ENCODE assay signal across 22 cellular contexts in the genomic region with DNA sequence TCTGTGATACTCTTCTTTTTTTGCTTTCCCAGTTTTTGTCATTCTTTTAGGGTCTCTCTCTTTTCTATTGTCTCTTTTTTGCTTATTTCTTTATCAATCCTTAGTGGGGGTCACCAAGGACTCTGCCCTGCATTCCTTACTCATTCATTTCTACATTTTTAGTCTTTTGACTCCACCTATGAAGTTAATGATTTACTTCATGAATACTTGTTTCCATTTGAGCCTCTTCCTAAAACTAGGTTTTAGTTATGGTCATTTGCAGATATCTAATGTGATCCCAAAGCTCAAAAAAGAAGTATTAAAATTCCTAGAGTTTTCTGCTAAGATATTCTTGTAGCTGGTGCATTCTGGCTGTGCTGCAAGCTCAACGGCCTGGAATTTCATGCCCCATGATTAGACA.
"Had no signal": no experiment of that assay in that cellular context is flagged by ENCODE, and none has a peak within 500 bp of the region (broad histone marks: within the 10 kb centered on the region; RNA-seq: fewer than 3 reads in every experiment).

No MANE protein-coding gene starts in this region.

- H3K79me2 ChIP-seq: hepatocyte had no signal

- H3K4me3 ChIP-seq: colonic mucosa, gastrocnemius medialis, heart left ventricle, hepatocyte, lower lobe of right lung, pancreas, right atrium auricular region, smooth muscle cell, thoracic aorta, tibial nerve, upper lobe of left lung had no signal

- FAIRE-seq: pancreas had no signal

- H3K27ac ChIP-seq: colonic mucosa, epithelial cell of prostate, gastrocnemius medialis, heart left ventricle, hepatocyte, lower lobe of right lung, neutrophil, pancreas, right atrium auricular region, thoracic aorta, tibial nerve, upper lobe of left lung had no signal

- H3K9me3 ChIP-seq: colonic mucosa, gastrocnemius medialis, heart left ventricle, lower lobe of right lung, neutrophil, pancreas, right atrium auricular region, thoracic aorta, tibial nerve, upper lobe of left lung had no signal

- H3K36me3 ChIP-seq: colonic mucosa, gastrocnemius medialis, heart left ventricle, lower lobe of right lung, neutrophil, pancreas, right atrium auricular region, thoracic aorta, tibial nerve, upper lobe of left lung had no signal

- H3K4me1 ChIP-seq: colonic mucosa, gastrocnemius medialis, lower lobe of right lung, pancreas, right atrium auricular region, tibial nerve, upper lobe of left lung had no signal

- H3K27me3 ChIP-seq: colonic mucosa, gastrocnemius medialis, heart left ventricle, hepatocyte, neutrophil, pancreas, right atrium auricular region, tibial nerve, upper lobe of left lung had no signal

- ATAC-seq: gastrocnemius medialis, heart left ventricle, left ventricle myocardium superior, natural killer cell, pancreas, sciatic nerve had no signal

- DNase-seq: colonic mucosa; effector CD8-positive, alpha-beta T cell; endodermal cell; foreskin fibroblast; gastrocnemius medialis; heart left ventricle; left ventricle myocardium superior; lower lobe of right lung; natural killer cell; pancreas; stimulated activated CD4-positive, alpha-beta T cell treated with anti-CD3 and anti-CD28 coated beads, Interleukin-12 subunit alpha, Interleukin-12 subunit beta, amount 100 ng/mL, for 4 hours; stimulated activated CD4-positive, alpha-beta T cell treated with anti-CD3 and anti-CD28 coated beads, Interleukin-1b, Interleukin-23, amount 100 ng/mL, for 48 hours; stimulated activated CD4-positive, alpha-beta T cell treated with anti-CD3 and anti-CD28 coated beads, Interleukin-4, amount 100 ng/mL, for 1 hour; upper lobe of left lung had no signal

- H2AFZ ChIP-seq: hepatocyte had no signal

- H3K4me2 ChIP-seq: hepatocyte, smooth muscle cell had no signal
